Comparison of ENCODE assay signal across 8 cellular contexts in the genomic region with DNA sequence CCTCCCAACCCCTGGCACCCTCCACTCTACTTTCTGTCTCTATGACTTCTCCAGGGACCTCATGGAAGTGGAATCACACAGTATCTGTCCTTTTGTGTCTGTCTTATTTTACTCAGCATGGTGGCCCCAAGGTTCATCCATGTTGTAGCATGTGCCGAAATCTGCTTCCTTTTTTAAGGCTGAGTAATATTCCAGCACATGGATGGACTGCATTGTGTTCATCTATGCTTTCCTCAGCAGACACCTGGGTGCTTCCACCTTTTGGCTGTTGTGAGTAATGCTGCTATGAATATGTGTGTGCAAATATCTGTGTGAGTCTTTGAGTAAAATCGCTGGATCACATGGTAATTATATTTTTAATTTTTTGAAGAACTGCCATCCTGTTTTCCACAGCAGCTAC. TPM values are rescaled to one million over a fixed set of nuclear protein-coding genes. Genes with fewer than 3 reads are reported as not detected.
DNase-seq lines count a peak whose midpoint lies in the region; ATAC-seq and TF ChIP-seq lines count a peak whose summit lies in the region.
"Had no signal": no experiment of that assay in that cellular context is flagged by ENCODE, and none has a peak within 500 bp of the region (broad histone marks: within the 10 kb centered on the region; RNA-seq: fewer than 3 reads in every experiment).

No MANE protein-coding gene starts in this region.

- peak overlapping the region; percentile 25 for H3K4me3 Mint-ChIP-seq in activated naive CD8-positive, alpha-beta T cell treated with anti-CD3 and anti-CD28 coated beads, Interleukin-2, amount 10 ng/mL, durations not matched to agents 7 days and 5 days
- peak overlapping the region; percentile 39 to 84 (median 52) for H3K4me3 Mint-ChIP-seq in naive thymus-derived CD8-positive, alpha-beta T cell

- peak overlapping the region; percentile 27 for H3K4me3 ChIP-seq in DOHH2 (ENCODE audit: low read length)
- no peak overlapping the region for H3K4me3 ChIP-seq in HEK293 (ENCODE audit: low read depth, low read length)
- H3K4me3 ChIP-seq in sigmoid colon: no peak overlapping the region

- H3K9me2 ChIP-seq in DOHH2 (replicated peaks; ENCODE audit: control insufficient read depth, low read length): no peaks in the 10 kb centered on the region

- no peak for TF ChIP-seq EP300 in sigmoid colon (IDR thresholded peaks at IDR 0.05)

- WGBS in sigmoid colon, 2 donors: 84 to 93% methylated on average over 2 of the region's 2 CpGs

- H3F3A ChIP-seq in DOHH2 (ENCODE audit: control insufficient read depth, insufficient read depth): peaks cover 8% of the 10 kb centered on the region

- peaks cover 32% of the 10 kb centered on the region for H3K79me2 ChIP-seq in DOHH2 (ENCODE audit: control insufficient read depth, low read length)

- TF ChIP-seq POLR2A in sigmoid colon (IDR thresholded peaks at IDR 0.05): no peak

- peaks cover 23% of the 10 kb centered on the region for H3K36me3 ChIP-seq in DOHH2 (ENCODE audit: control insufficient read depth, low read length)
- H3K36me3 ChIP-seq in HEK293 (ENCODE audit: control insufficient read depth in 2 of 2, insufficient read depth in 1 of 2, low read length in 2 of 2): no peaks in the 10 kb centered on the region
- H3K36me3 ChIP-seq in sigmoid colon: no peaks in the 10 kb centered on the region

- H3K27ac ChIP-seq in DOHH2 (ENCODE audit: low read depth, low read length): peak overlapping the region; percentile 12; the same call in 1 of the 2 replicates
- no peak overlapping the region for H3K27ac ChIP-seq in HEK293 (ENCODE audit: extremely low read depth, low read depth, low read length)
- no peak overlapping the region for H3K27ac ChIP-seq in sigmoid colon

- H3K9me3 ChIP-seq in DOHH2 (ENCODE audit: control insufficient read depth, insufficient read depth, low read length): no peaks in the 10 kb centered on the region
- H3K9me3 ChIP-seq in HEK293 (ENCODE audit: control insufficient read depth, insufficient read depth, low read depth, low read length): no peaks in the 10 kb centered on the region
- no peaks in the 10 kb centered on the region for H3K9me3 ChIP-seq in sigmoid colon

- ATAC-seq in activated naive CD8-positive, alpha-beta T cell treated with anti-CD3 and anti-CD28 coated beads, Interleukin-2, amount 10 ng/mL, durations not matched to agents 7 days and 5 days (ENCODE audit: low read depth): no peak
- no peak for ATAC-seq in naive thymus-derived CD8-positive, alpha-beta T cell
- no peak for ATAC-seq in GM21515 (IDR thresholded peaks at IDR 0.05; ENCODE audit: unreplicated experiment)

- H3K27me3 ChIP-seq in DOHH2 (ENCODE audit: control insufficient read depth, low read length) (peaks cover 10% of the 10 kb centered on the region), sigmoid colon (peaks cover 0 to 37% (median 34%) of the 10 kb centered on the region in 3 donors)

- H4K20me1 ChIP-seq in DOHH2 (ENCODE audit: control insufficient read depth, insufficient read depth, low read depth, low read length): peaks cover 16% of the 10 kb centered on the region; the same call in 1 of the 2 replicates

- POLR2A ChIA-PET in HEK293 (lab: Yijun Ruan, JAX): interaction anchor here (1.1 kb wide), 1 partner anchor 40 kb away, joined by 3 read pairs; no protein-coding TSS in a partner anchor
- POLR2A ChIA-PET in activated naive CD8-positive, alpha-beta T cell treated with anti-CD3 and anti-CD28 coated beads, Interleukin-2, amount 10 ng/mL, durations not matched to agents 7 days and 5 days (lab: Charles Lee): interaction anchor here (1.0 kb wide), 1 partner anchor 630 kb away, joined by 3 read pairs; no protein-coding TSS in a partner anchor
- POLR2A ChIA-PET in naive thymus-derived CD8-positive, alpha-beta T cell (lab: Charles Lee): interaction anchor here (2.5 kb wide), 1 partner anchor 40 kb away, joined by 8 read pairs; a partner anchor contains a TSS

- H3K4me1 Mint-ChIP-seq in activated naive CD8-positive, alpha-beta T cell treated with anti-CD3 and anti-CD28 coated beads, Interleukin-2, amount 10 ng/mL, durations not matched to agents 7 days and 5 days: peaks cover 25% of the 10 kb centered on the region
- peaks cover 21 to 68% (median 62%) of the 10 kb centered on the region in 4 donors for H3K4me1 Mint-ChIP-seq in naive thymus-derived CD8-positive, alpha-beta T cell

- DNase-seq in activated naive CD8-positive, alpha-beta T cell treated with anti-CD3 and anti-CD28 coated beads, Interleukin-2, amount 10 ng/mL, durations not matched to agents 7 days and 5 days: no peak
- peak in 1 of 10 donors; percentile 32 for DNase-seq in naive thymus-derived CD8-positive, alpha-beta T cell
- DNase-seq in LoVo (ENCODE audit: low spot score): no peak
- DNase-seq in sigmoid colon: no peak

- H3K4me1 ChIP-seq in DOHH2 (ENCODE audit: control insufficient read depth, low read length) (peaks cover 70% of the 10 kb centered on the region), HEK293 (ENCODE audit: control insufficient read depth, insufficient read depth, low read length) (peaks cover 8% of the 10 kb centered on the region; the same call in 1 of the 2 replicates), sigmoid colon (peaks cover 0 to 56% (median 45%) of the 10 kb centered on the region in 4 donors)

- intact Hi-C loops in sigmoid colon (cut with DNase I): loop anchor here (2.0 to 5.0 kb wide), 2 partner anchors 286 to 431 kb away; a partner anchor contains a TSS

- peaks cover under 1% of the 10 kb centered on the region for H3K36me3 Mint-ChIP-seq in activated naive CD8-positive, alpha-beta T cell treated with anti-CD3 and anti-CD28 coated beads, Interleukin-2, amount 10 ng/mL, durations not matched to agents 7 days and 5 days
- H3K36me3 Mint-ChIP-seq in naive thymus-derived CD8-positive, alpha-beta T cell: no peaks in the 10 kb centered on the region

- H3K27me3 Mint-ChIP-seq in activated naive CD8-positive, alpha-beta T cell treated with anti-CD3 and anti-CD28 coated beads, Interleukin-2, amount 10 ng/mL, durations not matched to agents 7 days and 5 days: peaks cover 2% of the 10 kb centered on the region
- no peaks in the 10 kb centered on the region for H3K27me3 Mint-ChIP-seq in naive thymus-derived CD8-positive, alpha-beta T cell

- peak overlapping the region; percentile 97 for H3K4me2 ChIP-seq in DOHH2 (ENCODE audit: low read length)

- no peaks in the 10 kb centered on the region for H3K9me3 Mint-ChIP-seq in activated naive CD8-positive, alpha-beta T cell treated with anti-CD3 and anti-CD28 coated beads, Interleukin-2, amount 10 ng/mL, durations not matched to agents 7 days and 5 days
- H3K9me3 Mint-ChIP-seq in naive thymus-derived CD8-positive, alpha-beta T cell: no peaks in the 10 kb centered on the region

- no peak for TF ChIP-seq CTCF in DOHH2 (IDR thresholded peaks at IDR 0.05; ENCODE audit: low read depth, low read length, poor library complexity, severe bottlenecking)
- TF ChIP-seq CTCF in HEK293 (tag by site-specific recombination; IDR thresholded peaks at IDR 0.05): no peak
- no peak for TF ChIP-seq CTCF in sigmoid colon (IDR thresholded peaks at IDR 0.05)

- CTCF ChIA-PET in HEK293 (lab: Yijun Ruan, JAX): interaction anchor here (0.6 to 2.2 kb wide), 18 partner anchors 11 to 1372 kb away, joined by 3 to 14 read pairs (median 4); no protein-coding TSS in a partner anchor

- H3K27ac Mint-ChIP-seq in activated naive CD8-positive, alpha-beta T cell treated with anti-CD3 and anti-CD28 coated beads, Interleukin-2, amount 10 ng/mL, durations not matched to agents 7 days and 5 days: peak overlapping the region; percentile 30
- H3K27ac Mint-ChIP-seq in naive thymus-derived CD8-positive, alpha-beta T cell: peak overlapping the region in 8 of 10 donors; percentile 4 to 92 (median 72)

TF ChIP-seq in HEK293, 187 proteins besides CTCF, POLR2A, EP300 and RAD21 (continues in another document):
- TF ChIP-seq ZNF701 (tag by site-specific recombination; IDR thresholded peaks at IDR 0.05) (no peak), ZNF132 (tag by site-specific recombination; IDR thresholded peaks at IDR 0.05; ENCODE audit: borderline replicate concordance) (no peak)

RNA-seq across cellular contexts. Expression of a gene that starts 1.6 kb away (rescaled TPM):
- 100 to 1,000 TPM; 183 to 193 TPM for total RNA-seq in activated naive CD8-positive, alpha-beta T cell treated with anti-CD3 and anti-CD28 coated beads, Interleukin-2, amount 10 ng/mL, durations not matched to agents 7 days and 5 days
- total RNA-seq in naive thymus-derived CD8-positive, alpha-beta T cell: 100 to 1,000 TPM; 115 to 125 TPM
- polyA plus RNA-seq in naive thymus-derived CD8-positive, alpha-beta T cell: 10 to 100 TPM; 63.2 to 79.5 (median 63.9) TPM
- total RNA-seq in sigmoid colon: 10 to 100 TPM; 38.0 to 69.8 (median 50.4) TPM
- 100 to 1,000 TPM; 138 to 159 (median 157) TPM for polyA plus RNA-seq in sigmoid colon

RNA-seq across cellular contexts. Expression of a gene that starts 12.6 kb away (rescaled TPM):
- not detected for total RNA-seq in activated naive CD8-positive, alpha-beta T cell treated with anti-CD3 and anti-CD28 coated beads, Interleukin-2, amount 10 ng/mL, durations not matched to agents 7 days and 5 days
- total RNA-seq in naive thymus-derived CD8-positive, alpha-beta T cell: not detected
- polyA plus RNA-seq in naive thymus-derived CD8-positive, alpha-beta T cell: under 1 TPM; 0.13 to 0.42 (median 0.16) TPM
- not detected for total RNA-seq in sigmoid colon
- polyA plus RNA-seq in sigmoid colon: under 1 TPM in 1 of 3 donors, not detected in 2; 0.61 TPM
- total RNA-seq: renal cortical epithelial cell had no signal

RNA-seq across cellular contexts. Expression of a gene that starts 36.6 kb away (rescaled TPM):
- not detected for total RNA-seq in activated naive CD8-positive, alpha-beta T cell treated with anti-CD3 and anti-CD28 coated beads, Interleukin-2, amount 10 ng/mL, durations not matched to agents 7 days and 5 days
- not detected for total RNA-seq in naive thymus-derived CD8-positive, alpha-beta T cell
- polyA plus RNA-seq in naive thymus-derived CD8-positive, alpha-beta T cell: not detected
- not detected for total RNA-seq in sigmoid colon
- polyA plus RNA-seq in sigmoid colon: not detected
- total RNA-seq: renal cortical epithelial cell had no signal

RNA-seq across cellular contexts. Expression of a gene that starts 40.9 kb away (rescaled TPM):
- 10 to 100 TPM; 23.7 TPM for total RNA-seq in activated naive CD8-positive, alpha-beta T cell treated with anti-CD3 and anti-CD28 coated beads, Interleukin-2, amount 10 ng/mL, durations not matched to agents 7 days and 5 days
- total RNA-seq in naive thymus-derived CD8-positive, alpha-beta T cell: 10 to 100 TPM; 59.0 to 60.2 TPM
- polyA plus RNA-seq in naive thymus-derived CD8-positive, alpha-beta T cell: 10 to 100 TPM; 23.2 to 40.6 (median 29.1) TPM
- 10 to 100 TPM; 25.8 to 31.1 (median 27.6) TPM for total RNA-seq in sigmoid colon
- polyA plus RNA-seq in sigmoid colon: 10 to 100 TPM; 12.7 to 31.7 (median 28.2) TPM

RNA-seq across cellular contexts. Expression of a gene that starts 55.1 kb away (rescaled TPM):
- 10 to 100 TPM; 29.6 to 31.1 TPM for total RNA-seq in activated naive CD8-positive, alpha-beta T cell treated with anti-CD3 and anti-CD28 coated beads, Interleukin-2, amount 10 ng/mL, durations not matched to agents 7 days and 5 days
- total RNA-seq in naive thymus-derived CD8-positive, alpha-beta T cell: under 1 TPM; 0.31 to 0.58 TPM
- polyA plus RNA-seq in naive thymus-derived CD8-positive, alpha-beta T cell: 1 to 10 TPM in 1 of 3 donors, under 1 TPM in 2; 0.20 to 1.2 (median 0.37) TPM
- total RNA-seq in sigmoid colon: 1 to 10 TPM; 1.6 to 3.9 (median 3.2) TPM
- polyA plus RNA-seq in sigmoid colon: 1 to 10 TPM; 2.4 to 4.9 (median 3.5) TPM
